In the genomic region with DNA sequence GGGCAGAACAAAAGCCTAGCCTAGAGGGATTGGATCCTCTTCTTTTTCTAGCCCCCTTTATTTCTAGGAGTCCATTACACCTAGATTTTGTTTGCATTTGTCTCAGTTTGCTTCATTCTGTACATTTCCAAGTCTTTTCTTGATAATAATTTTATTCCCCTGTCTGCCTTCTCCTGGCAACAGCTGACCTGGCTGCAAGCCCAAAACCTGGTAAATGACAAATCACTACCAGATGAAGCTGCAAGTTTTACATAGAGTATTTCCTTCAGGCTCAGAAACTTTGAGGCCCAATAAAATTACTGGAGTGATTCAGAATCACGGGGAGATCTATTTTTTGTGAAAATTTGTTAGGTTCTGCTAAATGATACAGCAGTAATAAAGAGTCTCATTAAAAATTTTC, we compare ENCODE assay signal across 1 cellular context.
A peak's percentile ranks its signal among the peaks of the same experiment; 100 is the strongest.
TF ChIP-seq lines count a peak whose summit lies in the region.

No MANE protein-coding gene starts in this region.

TF ChIP-seq in SK-N-SH, 30 proteins besides CTCF, POLR2A, EP300 and RAD21 (continued from another document):
- TF ChIP-seq MXI1 (IDR thresholded peaks at IDR 0.05; ENCODE audit: low read depth, low read length) (no peak), TCF12 (IDR thresholded peaks at IDR 0.05) (peak; percentile 90), JUND (IDR thresholded peaks at IDR 0.05) (peak; percentile 11; the same call in 1 of the 2 replicates), FOXM1 (IDR thresholded peaks at IDR 0.05; ENCODE audit: low read depth) (no peak), NRF1 (IDR thresholded peaks at IDR 0.05; ENCODE audit: low read depth, low read length) (no peak), YY1 (IDR thresholded peaks at IDR 0.05; ENCODE audit: low read depth) (no peak), POLR2AphosphoS5 (IDR thresholded peaks at IDR 0.05; ENCODE audit: low read depth, low read length) (peak; percentile 37; the same call in 1 of the 2 replicates), RCOR1 (IDR thresholded peaks at IDR 0.05; ENCODE audit: low read length) (peak; percentile 75), NFIC (IDR thresholded peaks at IDR 0.05; ENCODE audit: borderline replicate concordance) (peak; percentile 90), CHD2 (IDR thresholded peaks at IDR 0.05; ENCODE audit: low read length, partially characterized antibody) (peak; percentile 63), ELF1 (IDR thresholded peaks at IDR 0.05) (no peak), RXRA (IDR thresholded peaks at IDR 0.05; ENCODE audit: borderline replicate concordance, low read depth) (no peak)
- TF ChIP-seq, protein P1, sequence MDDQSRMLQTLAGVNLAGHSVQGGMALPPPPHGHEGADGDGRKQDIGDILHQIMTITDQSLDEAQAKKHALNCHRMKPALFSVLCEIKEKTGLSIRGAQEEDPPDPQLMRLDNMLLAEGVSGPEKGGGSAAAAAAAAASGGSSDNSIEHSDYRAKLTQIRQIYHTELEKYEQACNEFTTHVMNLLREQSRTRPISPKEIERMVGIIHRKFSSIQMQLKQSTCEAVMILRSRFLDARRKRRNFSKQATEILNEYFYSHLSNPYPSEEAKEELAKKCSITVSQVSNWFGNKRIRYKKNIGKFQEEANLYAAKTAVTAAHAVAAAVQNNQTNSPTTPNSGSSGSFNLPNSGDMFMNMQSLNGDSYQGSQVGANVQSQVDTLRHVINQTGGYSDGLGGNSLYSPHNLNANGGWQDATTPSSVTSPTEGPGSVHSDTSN (IDR thresholded peaks at IDR 0.05): peak; percentile 68
- TF ChIP-seq, protein P2, sequence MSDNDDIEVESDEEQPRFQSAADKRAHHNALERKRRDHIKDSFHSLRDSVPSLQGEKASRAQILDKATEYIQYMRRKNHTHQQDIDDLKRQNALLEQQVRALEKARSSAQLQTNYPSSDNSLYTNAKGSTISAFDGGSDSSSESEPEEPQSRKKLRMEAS (IDR thresholded peaks at IDR 0.05; ENCODE audit: low read depth): no peak
